21 cellular contexts compared by ENCODE assay signal in the genomic region with DNA sequence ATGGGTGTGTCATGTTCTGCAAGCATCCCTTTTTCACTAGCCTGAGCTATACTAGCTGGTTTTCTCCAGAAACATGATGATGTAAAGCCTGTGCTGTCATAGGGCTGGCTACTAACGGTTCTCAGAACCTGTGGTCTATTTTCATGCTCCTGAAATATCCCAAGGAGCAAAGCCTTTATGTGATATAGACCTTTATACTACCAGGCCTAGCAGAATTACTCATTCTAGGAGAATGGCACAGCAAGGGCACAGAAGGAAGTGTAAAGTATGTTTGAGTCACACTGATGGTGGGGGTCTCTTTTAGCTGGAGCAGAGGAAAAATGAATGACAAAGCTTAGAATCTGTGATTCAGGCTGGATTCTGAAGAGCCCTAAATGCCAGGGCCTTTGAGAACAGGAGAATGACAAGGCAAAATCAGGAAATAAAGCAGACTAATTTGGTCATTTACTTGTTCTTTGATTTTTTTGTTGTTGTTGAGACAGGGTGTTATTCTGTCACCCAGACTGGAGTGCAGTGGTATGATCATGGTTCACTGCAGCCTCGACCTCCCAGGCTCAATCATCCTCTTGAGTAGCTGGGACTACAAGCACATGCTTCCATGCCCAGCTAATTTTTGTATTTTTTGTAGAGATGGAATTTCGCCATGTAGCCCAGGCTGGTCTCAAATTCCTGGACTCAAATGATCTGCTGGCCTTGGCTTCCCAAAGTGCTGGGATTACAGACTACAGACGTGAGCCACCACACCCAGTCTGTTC. TPM values are rescaled to one million over a fixed set of nuclear protein-coding genes. Genes with fewer than 3 reads are reported as not detected.
A peak's percentile ranks its signal among the peaks of the same experiment; 100 is the strongest.
DNase-seq lines count a peak whose midpoint lies in the region; ATAC-seq and TF ChIP-seq lines count a peak whose summit lies in the region.
"Had no signal": no experiment of that assay in that cellular context is flagged by ENCODE, and none has a peak within 500 bp of the region (broad histone marks: within the 10 kb centered on the region; RNA-seq: fewer than 3 reads in every experiment).

No MANE protein-coding gene starts in this region.

- H3K4me3 ChIP-seq in fibroblast of lung (replicated peaks in 1 of 4; ENCODE audit: control extremely low read depth in 1 of 4, insufficient read depth in 1 of 4, low read depth in 3 of 4, low read length in 4 of 4) = no peak overlapping the region
- H3K4me3 ChIP-seq in skeletal muscle satellite cell (ENCODE audit: low read length) = no peak overlapping the region
- H3K4me3 ChIP-seq: BLaER1, colonic mucosa, MG63, psoas muscle had no signal

- H3K27ac ChIP-seq in fibroblast of lung (ENCODE audit: insufficient read depth, low read length) = peak overlapping the region; percentile 5
- H3K27ac ChIP-seq: BLaER1, colonic mucosa, psoas muscle had no signal

- H3K27ac Mint-ChIP-seq in HFFc6 = peak overlapping the region; percentile 90
- H3K27ac Mint-ChIP-seq: activated B cell treated with CpG ODN at 0.5 μM for 24 hours; activated T-helper 2 cell treated with anti-CD3 and anti-CD28 coated beads, Interferon-gamma antibody, Interleukin-2, Interleukin-4, amounts not matched to agents 10 μg/mL and 5 μg/mL and 100 μg/mL, durations not matched to agents 14 hours and 24 hours and 36 hours; naive thymus-derived CD8-positive, alpha-beta T cell; stimulated activated effector memory CD8-positive, alpha-beta T cell treated with anti-CD3 and anti-CD28 coated beads, Interleukin-12 subunit alpha, Interleukin-12 subunit beta, amount 100 ng/mL, for 72 hours had no signal

- no peaks in the 10 kb centered on the region; the same call in 1 of the 2 replicates for H3K27me3 Mint-ChIP-seq in HFFc6 (ENCODE audit: insufficient read depth)

- ATAC-seq in HG03095 (IDR thresholded peaks at IDR 0.05; ENCODE audit: unreplicated experiment) (no peak), GM21723 (IDR thresholded peaks at IDR 0.05; ENCODE audit: unreplicated experiment) (no peak), Right ventricle myocardium inferior (no peak)
- ATAC-seq: naive thymus-derived CD8-positive, alpha-beta T cell; psoas muscle; stimulated activated effector memory CD8-positive, alpha-beta T cell treated with anti-CD3 and anti-CD28 coated beads, Interleukin-12 subunit alpha, Interleukin-12 subunit beta, amount 100 ng/mL, for 72 hours had no signal

- peak; percentile 61 for DNase-seq in HFFc6
- DNase-seq in T1000 (lab: John Stamatoyannopoulos, UW) = peak; percentile 0
- DNase-seq in fibroblast of lung (ENCODE audit: low read depth in 2 of 2) = peak; percentile 62 to 64
- DNase-seq in Right ventricle myocardium inferior (ENCODE audit: missing footprints) = no peak
- DNase-seq in middle frontal gyrus (ENCODE audit: extremely low spot score, low spot score) = no peak
- DNase-seq: activated B cell treated with CpG ODN at 0.5 μM for 24 hours; colonic mucosa; H7; MG63; naive thymus-derived CD8-positive, alpha-beta T cell; NCI-H187; NCI-H446; psoas muscle; Right ventricle myocardium superior; T-helper 2 cell had no signal

- no peaks in the 10 kb centered on the region for H3K9me3 Mint-ChIP-seq in HFFc6
- H3K9me3 Mint-ChIP-seq: activated B cell treated with CpG ODN at 0.5 μM for 24 hours; activated T-helper 2 cell treated with anti-CD3 and anti-CD28 coated beads, Interferon-gamma antibody, Interleukin-2, Interleukin-4, amounts not matched to agents 10 μg/mL and 5 μg/mL and 100 μg/mL, durations not matched to agents 14 hours and 24 hours and 36 hours; naive thymus-derived CD8-positive, alpha-beta T cell; stimulated activated effector memory CD8-positive, alpha-beta T cell treated with anti-CD3 and anti-CD28 coated beads, Interleukin-12 subunit alpha, Interleukin-12 subunit beta, amount 100 ng/mL, for 72 hours had no signal

- no peaks in the 10 kb centered on the region for H4K20me1 ChIP-seq in fibroblast of lung (ENCODE audit: control insufficient read depth, extremely low read depth, insufficient read depth, low read length)
- H4K20me1 ChIP-seq: BLaER1 had no signal

- no peaks in the 10 kb centered on the region for H3K36me3 Mint-ChIP-seq in HFFc6 (ENCODE audit: low read depth)
- H3K36me3 Mint-ChIP-seq: naive thymus-derived CD8-positive, alpha-beta T cell; stimulated activated effector memory CD8-positive, alpha-beta T cell treated with anti-CD3 and anti-CD28 coated beads, Interleukin-12 subunit alpha, Interleukin-12 subunit beta, amount 100 ng/mL, for 72 hours had no signal

- no peak overlapping the region for H2AFZ ChIP-seq in fibroblast of lung (ENCODE audit: low read length)

- no peak overlapping the region for H3K4me3 Mint-ChIP-seq in HFFc6
- H3K4me3 Mint-ChIP-seq: activated B cell treated with CpG ODN at 0.5 μM for 24 hours; naive thymus-derived CD8-positive, alpha-beta T cell; stimulated activated effector memory CD8-positive, alpha-beta T cell treated with anti-CD3 and anti-CD28 coated beads, Interleukin-12 subunit alpha, Interleukin-12 subunit beta, amount 100 ng/mL, for 72 hours had no signal

- intact Hi-C loops in Right ventricle myocardium inferior (cut with DNase I) = no loop called here

- H3K4me2 ChIP-seq in fibroblast of lung (ENCODE audit: extremely low read depth, insufficient read depth, low read length) (no peak overlapping the region), skeletal muscle satellite cell (ENCODE audit: low read length) (no peak overlapping the region)
- H3K4me2 ChIP-seq: BLaER1 had no signal

- H3K9me3 ChIP-seq in fibroblast of lung (ENCODE audit: control insufficient read depth, insufficient read depth, low read depth, low read length) (no peaks in the 10 kb centered on the region), skeletal muscle satellite cell (replicated peaks; ENCODE audit: low read length) (no peaks in the 10 kb centered on the region)
- H3K9me3 ChIP-seq: BLaER1, colonic mucosa, MG63, psoas muscle had no signal

- H3K4me1 Mint-ChIP-seq in HFFc6 (ENCODE audit: low read depth) = peaks cover 30% of the 10 kb centered on the region
- H3K4me1 Mint-ChIP-seq: activated B cell treated with CpG ODN at 0.5 μM for 24 hours; naive thymus-derived CD8-positive, alpha-beta T cell; stimulated activated effector memory CD8-positive, alpha-beta T cell treated with anti-CD3 and anti-CD28 coated beads, Interleukin-12 subunit alpha, Interleukin-12 subunit beta, amount 100 ng/mL, for 72 hours had no signal

- no peaks in the 10 kb centered on the region for H3K79me2 ChIP-seq in fibroblast of lung (ENCODE audit: control insufficient read depth, insufficient read depth, low read length)

- no peaks in the 10 kb centered on the region for H3K27me3 ChIP-seq in fibroblast of lung (ENCODE audit: control insufficient read depth, insufficient read depth, low read length)
- peaks cover 4% of the 10 kb centered on the region for H3K27me3 ChIP-seq in skeletal muscle satellite cell (ENCODE audit: control insufficient read depth, insufficient read depth, low read length)
- H3K27me3 ChIP-seq: BLaER1, colonic mucosa, MG63 had no signal

- TF ChIP-seq CTCF in HFFc6 (IDR thresholded peaks at IDR 0.05) (no peak), fibroblast of lung (conservative IDR thresholded peaks at IDR 0.05 in 1 of 2, IDR thresholded peaks at IDR 0.05 in 1 of 2; ENCODE audit: low read depth in 1 of 2, low read length in 2 of 2) (no peak)

- H3K36me3 ChIP-seq in fibroblast of lung (ENCODE audit: control insufficient read depth, insufficient read depth, low read length) (no peaks in the 10 kb centered on the region), skeletal muscle satellite cell (ENCODE audit: insufficient read depth, low read length) (no peaks in the 10 kb centered on the region)
- H3K36me3 ChIP-seq: BLaER1, colonic mucosa, MG63 had no signal

- H3K4me1 ChIP-seq in fibroblast of lung (ENCODE audit: control insufficient read depth, extremely low read depth, insufficient read depth, low read length) (peaks cover 5% of the 10 kb centered on the region), skeletal muscle satellite cell (ENCODE audit: control insufficient read depth, insufficient read depth, low read length) (peaks cover 37% of the 10 kb centered on the region)
- H3K4me1 ChIP-seq: colonic mucosa, psoas muscle had no signal

- H3K9ac ChIP-seq in fibroblast of lung (ENCODE audit: insufficient read depth, low read length) (no peak overlapping the region), skeletal muscle satellite cell (ENCODE audit: low read depth, low read length) (peak overlapping the region; percentile 19)
- H3K9ac ChIP-seq: BLaER1 had no signal

RNA-seq across cellular contexts. Expression of a gene that starts 11.8 kb away (rescaled TPM):
- total RNA-seq in HFFc6 (2021; fragmentation: NEBNext Ultra II Directional; extraction: Animal tissue kit (Norgen Biotek cat#: 25700)) = 10 to 100 TPM; 33.4 to 36.8 (median 35.9) TPM
- total RNA-seq in fibroblast of lung (35.5 and 37.5 TPM in 2 replicates), Right ventricle myocardium inferior (25.0 TPM)
- polyA plus RNA-seq in fibroblast of lung = 24.5 and 28.5 TPM in 2 replicates
- 17.5 and 20.2 TPM in 2 replicates for polyA plus RNA-seq in fibroblast of lung (2012)
- 0.43 and 8.9 TPM in 2 replicates for polyA minus RNA-seq in fibroblast of lung (ENCODE audit: low replicate concordance)
- total RNA-seq in skeletal muscle satellite cell (2012; rRNA removed) = 19.9 and 22.6 TPM in 2 replicates

RNA-seq across cellular contexts. Expression of a gene that starts 32.8 kb away (rescaled TPM):
- 10 to 100 TPM; 54.3 to 75.5 (median 62.7) TPM for total RNA-seq in HFFc6 (2021; fragmentation: NEBNext Ultra II Directional; extraction: Animal tissue kit (Norgen Biotek cat#: 25700))
- total RNA-seq in fibroblast of lung = 15.4 and 21.6 TPM in 2 replicates
- polyA plus RNA-seq in fibroblast of lung = 42.2 and 59.7 TPM in 2 replicates
- polyA plus RNA-seq in fibroblast of lung (2012) = 73.3 and 105 TPM in 2 replicates
- 7.0 and 8.6 TPM in 2 replicates for polyA minus RNA-seq in fibroblast of lung (ENCODE audit: low replicate concordance)
- total RNA-seq in skeletal muscle satellite cell (2012; rRNA removed) = 5.2 and 9.4 TPM in 2 replicates
- 19.3 TPM for total RNA-seq in Right ventricle myocardium inferior

RNA-seq across cellular contexts. Expression of a gene that starts 45.9 kb away (rescaled TPM):
- total RNA-seq in HFFc6 (2021; fragmentation: NEBNext Ultra II Directional; extraction: Animal tissue kit (Norgen Biotek cat#: 25700)) = 100 to 1,000 TPM; 529 to 650 (median 569) TPM
- total RNA-seq in fibroblast of lung = 287 and 353 TPM in 2 replicates
- 814 and 948 TPM in 2 replicates for polyA plus RNA-seq in fibroblast of lung
- 416 and 521 TPM in 2 replicates for polyA plus RNA-seq in fibroblast of lung (2012)
- 36.2 and 48.1 TPM in 2 replicates for polyA minus RNA-seq in fibroblast of lung (ENCODE audit: low replicate concordance)
- total RNA-seq in skeletal muscle satellite cell (2012; rRNA removed) = 966 and 1,232 TPM in 2 replicates
- total RNA-seq in Right ventricle myocardium inferior = 159 TPM

RNA-seq across cellular contexts. Expression of a gene that starts 55.3 kb away (rescaled TPM):
- 100 to 1,000 TPM in 5 of 6 experiments, 10 to 100 TPM in 1; 92.4 to 119 (median 118) TPM for total RNA-seq in HFFc6 (2021; fragmentation: NEBNext Ultra II Directional; extraction: Animal tissue kit (Norgen Biotek cat#: 25700))
- total RNA-seq in fibroblast of lung = 57.0 and 63.6 TPM in 2 replicates
- polyA plus RNA-seq in fibroblast of lung = 47.3 and 75.7 TPM in 2 replicates
- polyA plus RNA-seq in fibroblast of lung (2012) = 114 and 168 TPM in 2 replicates
- 3.1 and 4.1 TPM in 2 replicates for polyA minus RNA-seq in fibroblast of lung (ENCODE audit: low replicate concordance)
- total RNA-seq in skeletal muscle satellite cell (2012; rRNA removed) = 24.7 and 33.2 TPM in 2 replicates
- total RNA-seq in Right ventricle myocardium inferior = 64.3 TPM

Comparison
In these comparisons a context has a peak if more than half of its experiments do, and no peak if none do; other contexts are left out.
1. DNase-seq: peak in HFFc6 (single experiment), T1000 (single experiment) and fibroblast of lung (2 of 2); none in Right ventricle myocardium inferior (single experiment) and middle frontal gyrus (single experiment).